13 cellular contexts compared by ENCODE assay signal in genomic region chr22:30228509-30229359, GRCh38. TPM values are rescaled to one million over a fixed set of nuclear protein-coding genes. Genes with fewer than 3 reads are reported as not detected.
A peak's percentile ranks its signal among the peaks of the same experiment; 100 is the strongest.
DNase-seq lines count a peak whose midpoint lies in the region; ATAC-seq, FAIRE-seq and TF ChIP-seq lines count a peak whose summit lies in the region.
"Had no signal": no experiment of that assay in that cellular context is flagged by ENCODE, and none has a peak within 500 bp of the region (broad histone marks: within the 10 kb centered on the region; RNA-seq: fewer than 3 reads in every experiment).

No MANE protein-coding gene starts in this region.

- CTCF ChIA-PET in RWPE1 (lab: Yijun Ruan, JAX), result interaction anchor here (0.7 kb wide), 1 partner anchor 285 kb away, joined by 6 read pairs; no protein-coding TSS in a partner anchor
- CTCF ChIA-PET in activated CD4-positive, alpha-beta memory T cell treated with anti-CD3 and anti-CD28 coated beads, Interleukin-2, amount 10 ng/mL, durations not matched to agents 7 days and 5 days (lab: Charles Lee), result interaction anchor here (0.6 kb wide), 1 partner anchor 818 kb away, joined by 3 read pairs; no protein-coding TSS in a partner anchor

- no peak for TF ChIP-seq CTCF in RWPE1 (conservative IDR thresholded peaks at IDR 0.05; ENCODE audit: low read depth)

- H3K27ac ChIP-seq in RWPE1 (peak overlapping the region; percentile 47), caudate nucleus (ENCODE audit: low read depth, low read length) (no peak overlapping the region)
- H3K27ac ChIP-seq: ascending aorta, Peyer's patch, vagina had no signal

- no peaks in the 10 kb centered on the region for H3K9me3 Mint-ChIP-seq in stimulated activated naive CD8-positive, alpha-beta T cell treated with anti-CD3 and anti-CD28 coated beads, Interleukin-15, Interleukin-2, amounts not matched to agents 100 ng/mL and 50 ng/mL, for 24 hours
- H3K9me3 Mint-ChIP-seq in activated CD4-positive, alpha-beta memory T cell treated with anti-CD3 and anti-CD28 coated beads, Interleukin-2, amount 10 ng/mL, durations not matched to agents 7 days and 5 days, result no peaks in the 10 kb centered on the region

- H3K27ac Mint-ChIP-seq in stimulated activated naive CD8-positive, alpha-beta T cell treated with anti-CD3 and anti-CD28 coated beads, Interleukin-15, Interleukin-2, amounts not matched to agents 100 ng/mL and 50 ng/mL, for 24 hours, result peak overlapping the region; percentile 34
- no peak overlapping the region for H3K27ac Mint-ChIP-seq in activated CD4-positive, alpha-beta memory T cell treated with anti-CD3 and anti-CD28 coated beads, Interleukin-2, amount 10 ng/mL, durations not matched to agents 7 days and 5 days

- no peaks in the 10 kb centered on the region for H3K36me3 Mint-ChIP-seq in stimulated activated naive CD8-positive, alpha-beta T cell treated with anti-CD3 and anti-CD28 coated beads, Interleukin-15, Interleukin-2, amounts not matched to agents 100 ng/mL and 50 ng/mL, for 24 hours (ENCODE audit: low read depth)
- H3K36me3 Mint-ChIP-seq in activated CD4-positive, alpha-beta memory T cell treated with anti-CD3 and anti-CD28 coated beads, Interleukin-2, amount 10 ng/mL, durations not matched to agents 7 days and 5 days (ENCODE audit: low read depth), result no peaks in the 10 kb centered on the region

- no peaks in the 10 kb centered on the region for H3K27me3 Mint-ChIP-seq in stimulated activated naive CD8-positive, alpha-beta T cell treated with anti-CD3 and anti-CD28 coated beads, Interleukin-15, Interleukin-2, amounts not matched to agents 100 ng/mL and 50 ng/mL, for 24 hours
- no peaks in the 10 kb centered on the region for H3K27me3 Mint-ChIP-seq in activated CD4-positive, alpha-beta memory T cell treated with anti-CD3 and anti-CD28 coated beads, Interleukin-2, amount 10 ng/mL, durations not matched to agents 7 days and 5 days

- no peak for DNase-seq in stimulated activated naive CD8-positive, alpha-beta T cell treated with anti-CD3 and anti-CD28 coated beads, Interleukin-15, Interleukin-2, amounts not matched to agents 100 U/mL and 50 U/mL, for 24 hours
- DNase-seq in RWPE1 (ENCODE audit: low spot score) (peak; percentile 72), islet precursor cell (peak; percentile 88), caudate nucleus (lab: John Stamatoyannopoulos, UW) (no peak), frontal cortex (ENCODE audit: low spot score in 2 of 2) (no peak)
- DNase-seq in activated CD4-positive, alpha-beta memory T cell treated with anti-CD3 and anti-CD28 coated beads, Interleukin-2, amount 10 ng/mL, durations not matched to agents 7 days and 5 days, result no peak
- DNase-seq: NCI-H1930, Peyer's patch had no signal

- H3K4me1 Mint-ChIP-seq in stimulated activated naive CD8-positive, alpha-beta T cell treated with anti-CD3 and anti-CD28 coated beads, Interleukin-15, Interleukin-2, amounts not matched to agents 100 ng/mL and 50 ng/mL, for 24 hours (ENCODE audit: low read depth), result peaks cover 35% of the 10 kb centered on the region
- peaks cover 50% of the 10 kb centered on the region for H3K4me1 Mint-ChIP-seq in activated CD4-positive, alpha-beta memory T cell treated with anti-CD3 and anti-CD28 coated beads, Interleukin-2, amount 10 ng/mL, durations not matched to agents 7 days and 5 days

- ATAC-seq in stimulated activated naive CD8-positive, alpha-beta T cell treated with anti-CD3 and anti-CD28 coated beads, Interleukin-15, Interleukin-2, amounts not matched to agents 100 U/mL and 50 U/mL, for 24 hours, result no peak
- no peak for ATAC-seq in GM19328 (IDR thresholded peaks at IDR 0.05; ENCODE audit: unreplicated experiment)

- no peak for FAIRE-seq in frontal cortex (lab: Jason Lieb, UNC)
- FAIRE-seq: HTR-8/SVneo had no signal

- POLR2A ChIA-PET in RWPE1 (lab: Yijun Ruan, JAX; ENCODE audit: low non-redundant PET), result no interaction called here
- POLR2A ChIA-PET in activated CD4-positive, alpha-beta memory T cell treated with anti-CD3 and anti-CD28 coated beads, Interleukin-2, amount 10 ng/mL, durations not matched to agents 7 days and 5 days (lab: Charles Lee), result interaction anchor here (0.5 kb wide), 1 partner anchor 8 kb away, joined by 3 read pairs; no protein-coding TSS in a partner anchor

- no peak overlapping the region for H3K4me3 Mint-ChIP-seq in stimulated activated naive CD8-positive, alpha-beta T cell treated with anti-CD3 and anti-CD28 coated beads, Interleukin-15, Interleukin-2, amounts not matched to agents 100 ng/mL and 50 ng/mL, for 24 hours
- no peak overlapping the region for H3K4me3 Mint-ChIP-seq in activated CD4-positive, alpha-beta memory T cell treated with anti-CD3 and anti-CD28 coated beads, Interleukin-2, amount 10 ng/mL, durations not matched to agents 7 days and 5 days

RNA-seq across cellular contexts. Expression of gene LIF, which starts 17.8 kb away (rescaled TPM):
- total RNA-seq in activated CD4-positive, alpha-beta memory T cell treated with anti-CD3 and anti-CD28 coated beads, Interleukin-2, amount 10 ng/mL, durations not matched to agents 7 days and 5 days, result 10 to 100 TPM; 94.6 to 94.8 TPM
- total RNA-seq in frontal cortex, result not detected
- total RNA-seq: ascending aorta had no signal

RNA-seq across cellular contexts. Expression of gene OSM, which starts 37.9 kb away (rescaled TPM):
- total RNA-seq in activated CD4-positive, alpha-beta memory T cell treated with anti-CD3 and anti-CD28 coated beads, Interleukin-2, amount 10 ng/mL, durations not matched to agents 7 days and 5 days, result 100 to 1,000 TPM; 103 to 107 TPM
- 0.41 TPM for total RNA-seq in frontal cortex
- total RNA-seq: ascending aorta, Peyer's patch, vagina had no signal

Comparison
In these comparisons a context has a peak if more than half of its experiments do, and no peak if none do; other contexts are left out.
1. DNase-seq: peak in RWPE1 (single experiment) and islet precursor cell (single experiment); none in stimulated activated naive CD8-positive, alpha-beta T cell treated with anti-CD3 and anti-CD28 coated beads, Interleukin-15, Interleukin-2, amounts not matched to agents 100 U/mL and 50 U/mL, for 24 hours (single experiment), caudate nucleus (0 of 61), activated CD4-positive, alpha-beta memory T cell treated with anti-CD3 and anti-CD28 coated beads, Interleukin-2, amount 10 ng/mL, durations not matched to agents 7 days and 5 days (single experiment) and frontal cortex (0 of 2).
2. RNA of gene LIF, which starts 17.8 kb away (total RNA-seq): 94.6 to 94.8 TPM in activated CD4-positive, alpha-beta memory T cell treated with anti-CD3 and anti-CD28 coated beads, Interleukin-2, amount 10 ng/mL, durations not matched to agents 7 days and 5 days; not detected in frontal cortex (single experiment); every median in the first group is over 10 times any median in the second.
3. RNA of gene OSM, which starts 37.9 kb away (total RNA-seq): 103 to 107 TPM in activated CD4-positive, alpha-beta memory T cell treated with anti-CD3 and anti-CD28 coated beads, Interleukin-2, amount 10 ng/mL, durations not matched to agents 7 days and 5 days; 0.41 TPM in frontal cortex (single experiment); every median in the first group is over 10 times any median in the second.